In genomic region chr3:175716451-175716850, GRCh38 we compare ENCODE assay signal across 27 cellular contexts.
DNase-seq lines count a peak whose midpoint lies in the region; TF ChIP-seq lines count a peak whose summit lies in the region.
"Had no signal": no experiment of that assay in that cellular context is flagged by ENCODE, and none has a peak within 500 bp of the region (broad histone marks: within the 10 kb centered on the region; RNA-seq: fewer than 3 reads in every experiment).

No MANE protein-coding gene starts in this region.

- H3K27me3 Mint-ChIP-seq in activated CD4-positive, alpha-beta memory T cell treated with anti-CD3 and anti-CD28 coated beads, Interleukin-2, amount 10 ng/mL, durations not matched to agents 7 days and 5 days: no peaks in the 10 kb centered on the region
- no peaks in the 10 kb centered on the region for H3K27me3 Mint-ChIP-seq in endothelial cell (ENCODE audit: unreplicated experiment)
- H3K27me3 Mint-ChIP-seq: activated CD8-positive, alpha-beta T cell treated with anti-CD3 and anti-CD28 coated beads for 36 hours; CD4-positive, alpha-beta memory T cell; stimulated activated memory B cell treated with anti-CD40 and anti-IgM and Interleukin-4, amounts not matched to agents 10 μg/mL and 1 μg/mL and 100 μg/mL, for 72 hours had no signal

- POLR2A ChIA-PET in AG04450 (lab: Yijun Ruan, JAX): no interaction called here
- POLR2A ChIA-PET in activated CD4-positive, alpha-beta memory T cell treated with anti-CD3 and anti-CD28 coated beads, Interleukin-2, amount 10 ng/mL, durations not matched to agents 7 days and 5 days (lab: Charles Lee): no interaction called here

- H3K4me3 ChIP-seq in AG04450 (ENCODE audit: low read depth, low read length) (no peak overlapping the region), astrocyte of the spinal cord (ENCODE audit: low read depth, low read length) (no peak overlapping the region)
- H3K4me3 ChIP-seq: heart right ventricle, mucosa of descending colon, Peyer's patch had no signal

- no peak overlapping the region for H3K27ac Mint-ChIP-seq in activated CD4-positive, alpha-beta memory T cell treated with anti-CD3 and anti-CD28 coated beads, Interleukin-2, amount 10 ng/mL, durations not matched to agents 7 days and 5 days
- no peak overlapping the region for H3K27ac Mint-ChIP-seq in endothelial cell (ENCODE audit: unreplicated experiment)
- H3K27ac Mint-ChIP-seq: activated CD8-positive, alpha-beta T cell treated with anti-CD3 and anti-CD28 coated beads for 36 hours; activated naive CD4-positive, alpha-beta T cell treated with anti-CD3 and anti-CD28 coated beads for 36 hours; CD4-positive, alpha-beta memory T cell; natural killer cell; stimulated activated memory B cell treated with anti-CD40 and anti-IgM and Interleukin-4, amounts not matched to agents 10 μg/mL and 1 μg/mL and 100 μg/mL, for 72 hours; T-helper 2 cell treated with Interferon-gamma antibody and Interleukin-4, amounts not matched to agents 5 μg/mL and 100 μg/mL, for 36 hours had no signal

- TF ChIP-seq CTCF in AG04450 (IDR thresholded peaks at IDR 0.05; ENCODE audit: low read depth, low read length): no peak
- no peak for TF ChIP-seq CTCF in astrocyte of the spinal cord (IDR thresholded peaks at IDR 0.05; ENCODE audit: low read depth, low read length)
- no peak for TF ChIP-seq CTCF in endothelial cell (IDR thresholded peaks at IDR 0.05; ENCODE audit: unreplicated experiment)

- H3K9me3 ChIP-seq in AG04450 (ENCODE audit: control insufficient read depth, insufficient read depth, low read length): no peaks in the 10 kb centered on the region
- H3K9me3 ChIP-seq: mucosa of descending colon, Peyer's patch had no signal

- in situ Hi-C loops in astrocyte of the spinal cord (cut with HindIII; ENCODE audit: low sequenced_read_pairs): no loop called here

- H3K4me3 Mint-ChIP-seq in activated CD4-positive, alpha-beta memory T cell treated with anti-CD3 and anti-CD28 coated beads, Interleukin-2, amount 10 ng/mL, durations not matched to agents 7 days and 5 days: no peak overlapping the region
- no peak overlapping the region for H3K4me3 Mint-ChIP-seq in endothelial cell (ENCODE audit: unreplicated experiment)
- H3K4me3 Mint-ChIP-seq: activated CD8-positive, alpha-beta T cell treated with anti-CD3 and anti-CD28 coated beads for 36 hours; activated naive CD4-positive, alpha-beta T cell treated with anti-CD3 and anti-CD28 coated beads for 36 hours; CD4-positive, alpha-beta memory T cell; natural killer cell; stimulated activated memory B cell treated with anti-CD40 and anti-IgM and Interleukin-4, amounts not matched to agents 10 μg/mL and 1 μg/mL and 100 μg/mL, for 72 hours; T-helper 2 cell treated with Interferon-gamma antibody and Interleukin-4, amounts not matched to agents 5 μg/mL and 100 μg/mL, for 36 hours had no signal

- DNase-seq in AG04450 (ENCODE audit: low read depth, low spot score): no peak
- peak; percentile 34 for DNase-seq in HT1080 (ENCODE audit: low read depth)
- DNase-seq in astrocyte of the spinal cord (ENCODE audit: low read depth, low spot score): peak; percentile 24
- DNase-seq in iris pigment epithelial cell (ENCODE audit: low read depth): peak; percentile 28
- DNase-seq in OCI-M1 (lab: John Stamatoyannopoulos, UW): no peak
- no peak for DNase-seq in activated CD4-positive, alpha-beta memory T cell treated with anti-CD3 and anti-CD28 coated beads, Interleukin-2, amount 10 ng/mL, durations not matched to agents 7 days and 5 days
- DNase-seq in endothelial cell (ENCODE audit: low spot score): no peak
- no peak for DNase-seq in SHP77 treated with DMSO at 0.1 percent for 48 hours (lab: John Stamatoyannopoulos, UW)
- DNase-seq: 8988T; activated CD8-positive, alpha-beta T cell treated with anti-CD3 and anti-CD28 coated beads for 36 hours; activated naive CD4-positive, alpha-beta T cell treated with anti-CD3 and anti-CD28 coated beads for 36 hours; amniotic stem cell; CD4-positive, alpha-beta memory T cell; heart right ventricle; mucosa of descending colon; natural killer cell; NCI-H1417 treated with DMSO at 0.1 percent for 48 hours; NCI-H2081 treated with DMSO at 0.1 percent for 48 hours; NCI-H2227 treated with DMSO at 0.1 percent for 48 hours; NCI-H526 treated with DMSO at 0.1 percent for 48 hours; Peyer's patch; SHP77 had no signal

- H3K4me1 Mint-ChIP-seq in activated CD4-positive, alpha-beta memory T cell treated with anti-CD3 and anti-CD28 coated beads, Interleukin-2, amount 10 ng/mL, durations not matched to agents 7 days and 5 days: no peaks in the 10 kb centered on the region
- no peaks in the 10 kb centered on the region for H3K4me1 Mint-ChIP-seq in endothelial cell (ENCODE audit: unreplicated experiment)
- H3K4me1 Mint-ChIP-seq: CD4-positive, alpha-beta memory T cell; natural killer cell; stimulated activated memory B cell treated with anti-CD40 and anti-IgM and Interleukin-4, amounts not matched to agents 10 μg/mL and 1 μg/mL and 100 μg/mL, for 72 hours had no signal

- peaks cover 3% of the 10 kb centered on the region for H3K9me3 Mint-ChIP-seq in activated CD4-positive, alpha-beta memory T cell treated with anti-CD3 and anti-CD28 coated beads, Interleukin-2, amount 10 ng/mL, durations not matched to agents 7 days and 5 days
- no peaks in the 10 kb centered on the region for H3K9me3 Mint-ChIP-seq in endothelial cell (ENCODE audit: unreplicated experiment)
- H3K9me3 Mint-ChIP-seq: activated naive CD4-positive, alpha-beta T cell treated with anti-CD3 and anti-CD28 coated beads for 36 hours; stimulated activated memory B cell treated with anti-CD40 and anti-IgM and Interleukin-4, amounts not matched to agents 10 μg/mL and 1 μg/mL and 100 μg/mL, for 72 hours had no signal

- CTCF ChIA-PET in AG04450 (lab: Charles Lee): interaction anchor here (0.6 kb wide), 1 partner anchor 10 kb away, joined by 4 read pairs; no protein-coding TSS in a partner anchor
- CTCF ChIA-PET in activated CD4-positive, alpha-beta memory T cell treated with anti-CD3 and anti-CD28 coated beads, Interleukin-2, amount 10 ng/mL, durations not matched to agents 7 days and 5 days (lab: Charles Lee): no interaction called here

- no peaks in the 10 kb centered on the region for H3K36me3 Mint-ChIP-seq in activated CD4-positive, alpha-beta memory T cell treated with anti-CD3 and anti-CD28 coated beads, Interleukin-2, amount 10 ng/mL, durations not matched to agents 7 days and 5 days (ENCODE audit: low read depth)
- no peaks in the 10 kb centered on the region for H3K36me3 Mint-ChIP-seq in endothelial cell (ENCODE audit: low read depth, unreplicated experiment)
- H3K36me3 Mint-ChIP-seq: CD4-positive, alpha-beta memory T cell; natural killer cell; stimulated activated memory B cell treated with anti-CD40 and anti-IgM and Interleukin-4, amounts not matched to agents 10 μg/mL and 1 μg/mL and 100 μg/mL, for 72 hours had no signal

- H3K27ac ChIP-seq in AG04450 (ENCODE audit: low read depth, low read length): peak overlapping the region; percentile 22
- H3K27ac ChIP-seq: epithelial cell of prostate, heart right ventricle, HL-60, KMS-11, Peyer's patch had no signal

- no peaks in the 10 kb centered on the region for H3K27me3 ChIP-seq in AG04450 (ENCODE audit: control insufficient read depth, insufficient read depth, low read length)
- H3K27me3 ChIP-seq: heart right ventricle, Peyer's patch had no signal

Comparison
In these comparisons a context has a peak if more than half of its experiments do, and no peak if none do; other contexts are left out.
1. DNase-seq: peak in HT1080 (single experiment), astrocyte of the spinal cord (single experiment) and iris pigment epithelial cell (single experiment); none in AG04450 (single experiment), OCI-M1 (single experiment), activated CD4-positive, alpha-beta memory T cell treated with anti-CD3 and anti-CD28 coated beads, Interleukin-2, amount 10 ng/mL, durations not matched to agents 7 days and 5 days (single experiment), endothelial cell (single experiment) and SHP77 treated with DMSO at 0.1 percent for 48 hours (single experiment).